ENCODE assay signal across 22 cellular contexts in genomic region chr12:72499244-72499643, GRCh38.
DNase-seq lines count a peak whose midpoint lies in the region; ATAC-seq and TF ChIP-seq lines count a peak whose summit lies in the region.
"Had no signal": no experiment of that assay in that cellular context is flagged by ENCODE, and none has a peak within 500 bp of the region (broad histone marks: within the 10 kb centered on the region; RNA-seq: fewer than 3 reads in every experiment).

No MANE protein-coding gene starts in this region.

- H3K4me1 Mint-ChIP-seq in activated T-helper 17 cell treated with anti-CD3 and anti-CD28 coated beads, Interleukin-2, amount 50 U/mL, for 72 hours: no peaks in the 10 kb centered on the region
- H3K4me1 Mint-ChIP-seq: H9, T-cell had no signal

- no peaks in the 10 kb centered on the region for H3K27me3 Mint-ChIP-seq in activated T-helper 17 cell treated with anti-CD3 and anti-CD28 coated beads, Interleukin-2, amount 50 U/mL, for 72 hours
- H3K27me3 Mint-ChIP-seq: T-cell had no signal

- TF ChIP-seq CTCF in epithelial cell of esophagus (IDR thresholded peaks at IDR 0.05; ENCODE audit: insufficient read depth, low read depth, low read length, missing control alignments): no peak

- no peak overlapping the region for H3K4me3 ChIP-seq in epithelial cell of esophagus (ENCODE audit: low read length)
- H3K4me3 ChIP-seq: K562, MG63 had no signal

- H3K36me3 Mint-ChIP-seq in activated T-helper 17 cell treated with anti-CD3 and anti-CD28 coated beads, Interleukin-2, amount 50 U/mL, for 72 hours (ENCODE audit: low read depth): no peaks in the 10 kb centered on the region
- H3K36me3 Mint-ChIP-seq: T-cell had no signal

- H3K27ac Mint-ChIP-seq in activated T-helper 17 cell treated with anti-CD3 and anti-CD28 coated beads, Interleukin-2, amount 50 U/mL, for 72 hours: no peak overlapping the region
- H3K27ac Mint-ChIP-seq: H9, T-cell had no signal

- H3K9me3 Mint-ChIP-seq in activated T-helper 17 cell treated with anti-CD3 and anti-CD28 coated beads, Interleukin-2, amount 50 U/mL, for 72 hours: peaks cover 10% of the 10 kb centered on the region
- H3K9me3 Mint-ChIP-seq: H9 had no signal

- DNase-seq in EH (ENCODE audit: low read depth): peak; percentile 39
- DNase-seq in HS-5 (ENCODE audit: low read depth): peak; percentile 19
- DNase-seq in RKO (ENCODE audit: low spot score): peak; percentile 72
- DNase-seq in epithelial cell of esophagus (ENCODE audit: low read depth): peak; percentile 7
- no peak for DNase-seq in NCI-H226
- DNase-seq in NCI-H187 treated with DMSO at 0.1 percent for 48 hours (lab: John Stamatoyannopoulos, UW): no peak
- DNase-seq: GF-D8; H9; Kasumi-1; MG63; NCI-H1105 treated with DMSO at 0.1 percent for 48 hours; NCI-H146; NCI-H2029; NCI-H446 treated with DMSO at 0.1 percent for 48 hours; NCI-H526; NCI-H82; NK-92 treated with Interleukin-12 subunit alpha and Interleukin-12 subunit beta, amount 100 ng/mL, for 24 hours; SHP77; T-cell had no signal

- no peak for ATAC-seq in activated T-helper 17 cell treated with anti-CD3 and anti-CD28 coated beads, Interleukin-2, amount 50 U/mL, for 72 hours (replicated peaks)
- ATAC-seq: HepG2, K562, T-cell had no signal

- no peak overlapping the region for H3K4me3 Mint-ChIP-seq in activated T-helper 17 cell treated with anti-CD3 and anti-CD28 coated beads, Interleukin-2, amount 50 U/mL, for 72 hours
- H3K4me3 Mint-ChIP-seq: H9, T-cell had no signal

Comparison
In these comparisons a context has a peak if more than half of its experiments do, and no peak if none do; other contexts are left out.
1. DNase-seq: peak in EH (single experiment), HS-5 (single experiment), RKO (single experiment) and epithelial cell of esophagus (single experiment); none in NCI-H226 (single experiment) and NCI-H187 treated with DMSO at 0.1 percent for 48 hours (single experiment).